ENCODE assay signal across 1 cellular context in the genomic region with DNA sequence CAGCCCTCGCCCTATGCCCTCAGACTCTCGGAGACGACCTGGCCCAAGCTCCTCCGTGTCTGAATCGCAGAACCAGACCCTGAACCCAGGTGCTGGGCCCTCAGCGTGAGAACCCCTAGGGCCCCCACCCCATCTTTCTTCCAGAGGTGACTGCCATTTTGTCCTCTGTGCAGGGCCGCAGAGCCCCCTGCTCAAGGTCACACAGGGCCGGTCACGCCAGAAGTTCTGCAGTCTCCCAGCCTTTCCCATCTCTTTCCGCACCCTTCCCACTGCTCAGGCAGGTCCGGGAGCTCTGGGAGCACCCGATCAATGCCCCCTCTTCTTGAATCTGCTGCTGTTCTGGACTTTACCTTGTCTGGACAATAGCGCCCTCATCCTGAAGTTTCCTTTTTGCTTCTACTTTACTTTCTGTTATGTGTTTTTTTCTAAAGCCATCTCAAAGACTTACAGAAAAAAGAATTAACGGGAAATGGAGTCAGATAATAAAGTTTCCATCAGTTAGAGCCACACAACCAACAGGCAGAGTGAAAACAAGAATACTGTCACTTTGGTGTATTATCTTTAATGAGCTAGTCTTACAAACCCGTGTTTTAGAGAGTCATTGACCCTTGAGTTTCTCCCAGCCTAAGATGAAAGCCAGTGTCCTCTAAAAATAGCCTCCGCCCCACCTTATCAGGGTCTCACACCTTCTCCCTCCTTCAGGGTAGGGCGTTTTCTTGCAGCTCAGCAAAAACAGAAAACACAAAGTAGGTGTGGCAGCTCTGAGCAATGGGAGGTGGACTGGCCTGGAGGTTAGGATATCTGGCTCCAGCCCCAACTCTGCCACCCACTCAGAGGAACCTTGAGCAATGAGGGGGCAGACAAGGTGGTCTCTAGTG.
TF ChIP-seq lines count a peak whose summit lies in the region.

No MANE protein-coding gene starts in this region.

TF ChIP-seq in HEK293, 187 proteins besides CTCF, POLR2A, EP300 and RAD21 (continued from another document):
- TF ChIP-seq, protein P1, sequence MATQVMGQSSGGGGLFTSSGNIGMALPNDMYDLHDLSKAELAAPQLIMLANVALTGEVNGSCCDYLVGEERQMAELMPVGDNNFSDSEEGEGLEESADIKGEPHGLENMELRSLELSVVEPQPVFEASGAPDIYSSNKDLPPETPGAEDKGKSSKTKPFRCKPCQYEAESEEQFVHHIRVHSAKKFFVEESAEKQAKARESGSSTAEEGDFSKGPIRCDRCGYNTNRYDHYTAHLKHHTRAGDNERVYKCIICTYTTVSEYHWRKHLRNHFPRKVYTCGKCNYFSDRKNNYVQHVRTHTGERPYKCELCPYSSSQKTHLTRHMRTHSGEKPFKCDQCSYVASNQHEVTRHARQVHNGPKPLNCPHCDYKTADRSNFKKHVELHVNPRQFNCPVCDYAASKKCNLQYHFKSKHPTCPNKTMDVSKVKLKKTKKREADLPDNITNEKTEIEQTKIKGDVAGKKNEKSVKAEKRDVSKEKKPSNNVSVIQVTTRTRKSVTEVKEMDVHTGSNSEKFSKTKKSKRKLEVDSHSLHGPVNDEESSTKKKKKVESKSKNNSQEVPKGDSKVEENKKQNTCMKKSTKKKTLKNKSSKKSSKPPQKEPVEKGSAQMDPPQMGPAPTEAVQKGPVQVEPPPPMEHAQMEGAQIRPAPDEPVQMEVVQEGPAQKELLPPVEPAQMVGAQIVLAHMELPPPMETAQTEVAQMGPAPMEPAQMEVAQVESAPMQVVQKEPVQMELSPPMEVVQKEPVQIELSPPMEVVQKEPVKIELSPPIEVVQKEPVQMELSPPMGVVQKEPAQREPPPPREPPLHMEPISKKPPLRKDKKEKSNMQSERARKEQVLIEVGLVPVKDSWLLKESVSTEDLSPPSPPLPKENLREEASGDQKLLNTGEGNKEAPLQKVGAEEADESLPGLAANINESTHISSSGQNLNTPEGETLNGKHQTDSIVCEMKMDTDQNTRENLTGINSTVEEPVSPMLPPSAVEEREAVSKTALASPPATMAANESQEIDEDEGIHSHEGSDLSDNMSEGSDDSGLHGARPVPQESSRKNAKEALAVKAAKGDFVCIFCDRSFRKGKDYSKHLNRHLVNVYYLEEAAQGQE (tag by site-specific recombination; IDR thresholded peaks at IDR 0.05): no peak
- no peak for TF ChIP-seq MYNN (tag by site-specific recombination; IDR thresholded peaks at IDR 0.05; ENCODE audit: borderline replicate concordance)
- TF ChIP-seq ZNF558 (tag by site-specific recombination; IDR thresholded peaks at IDR 0.05): no peak
- TF ChIP-seq, protein P2, sequence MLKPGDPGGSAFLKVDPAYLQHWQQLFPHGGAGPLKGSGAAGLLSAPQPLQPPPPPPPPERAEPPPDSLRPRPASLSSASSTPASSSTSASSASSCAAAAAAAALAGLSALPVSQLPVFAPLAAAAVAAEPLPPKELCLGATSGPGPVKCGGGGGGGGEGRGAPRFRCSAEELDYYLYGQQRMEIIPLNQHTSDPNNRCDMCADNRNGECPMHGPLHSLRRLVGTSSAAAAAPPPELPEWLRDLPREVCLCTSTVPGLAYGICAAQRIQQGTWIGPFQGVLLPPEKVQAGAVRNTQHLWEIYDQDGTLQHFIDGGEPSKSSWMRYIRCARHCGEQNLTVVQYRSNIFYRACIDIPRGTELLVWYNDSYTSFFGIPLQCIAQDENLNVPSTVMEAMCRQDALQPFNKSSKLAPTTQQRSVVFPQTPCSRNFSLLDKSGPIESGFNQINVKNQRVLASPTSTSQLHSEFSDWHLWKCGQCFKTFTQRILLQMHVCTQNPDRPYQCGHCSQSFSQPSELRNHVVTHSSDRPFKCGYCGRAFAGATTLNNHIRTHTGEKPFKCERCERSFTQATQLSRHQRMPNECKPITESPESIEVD (tag by site-specific recombination; IDR thresholded peaks at IDR 0.05): no peak
- TF ChIP-seq ZBTB7A (tag by site-specific recombination; IDR thresholded peaks at IDR 0.05; ENCODE audit: low read depth): no peak
- no peak for TF ChIP-seq ZBTB20 (tag by site-specific recombination; IDR thresholded peaks at IDR 0.05)
- TF ChIP-seq ZNF37A (tag by site-specific recombination; IDR thresholded peaks at IDR 0.05): no peak
- no peak for TF ChIP-seq ZNF23 (tag by site-specific recombination; IDR thresholded peaks at IDR 0.05; ENCODE audit: borderline replicate concordance)
- TF ChIP-seq KLF1 (tag by site-specific recombination; IDR thresholded peaks at IDR 0.05): peak; percentile 98
- TF ChIP-seq EGR2 (tag by site-specific recombination; IDR thresholded peaks at IDR 0.05; ENCODE audit: low read depth): peak; percentile 25; the same call in 1 of the 2 replicates
- peak; percentile 70 for TF ChIP-seq ZNF600 (tag by site-specific recombination; IDR thresholded peaks at IDR 0.05)
- TF ChIP-seq ZNF747 (tag by site-specific recombination; IDR thresholded peaks at IDR 0.05): no peak
- TF ChIP-seq ZNF350 (tag by site-specific recombination; IDR thresholded peaks at IDR 0.05): no peak
- TF ChIP-seq MZF1 (tag by site-specific recombination; IDR thresholded peaks at IDR 0.05; ENCODE audit: borderline replicate concordance): no peak
- no peak for TF ChIP-seq FEZF1 (tag by site-specific recombination; IDR thresholded peaks at IDR 0.05)
- no peak for TF ChIP-seq ZNF184 (tag by site-specific recombination; IDR thresholded peaks at IDR 0.05)
